In genomic region chr5:39270172-39270848, GRCh38 we compare ENCODE assay signal across 8 cellular contexts. TPM values are rescaled to one million over a fixed set of nuclear protein-coding genes. Genes with fewer than 3 reads are reported as not detected.
A peak's percentile ranks its signal among the peaks of the same experiment; 100 is the strongest.
DNase-seq lines count a peak whose midpoint lies in the region; ATAC-seq, FAIRE-seq and TF ChIP-seq lines count a peak whose summit lies in the region.
"Had no signal": no experiment of that assay in that cellular context is flagged by ENCODE, and none has a peak within 500 bp of the region (broad histone marks: within the 10 kb centered on the region; RNA-seq: fewer than 3 reads in every experiment).

No MANE protein-coding gene starts in this region.

- no peaks in the 10 kb centered on the region for H3K9me2 ChIP-seq in PC-3 (replicated peaks; ENCODE audit: low read length)

- FAIRE-seq in small intestine (lab: Jason Lieb, UNC): no peak

- ATAC-seq in GM19025 (IDR thresholded peaks at IDR 0.05; ENCODE audit: low read depth, unreplicated experiment) (peak; percentile 69), HG02943 (IDR thresholded peaks at IDR 0.05; ENCODE audit: low read depth, unreplicated experiment) (peak; percentile 67), PC-3 (no peak), T-helper 17 cell (no peak)

- no peaks in the 10 kb centered on the region for H3K36me3 Mint-ChIP-seq in T-helper 17 cell (ENCODE audit: low read depth)

- H3K27me3 Mint-ChIP-seq in T-helper 17 cell: no peaks in the 10 kb centered on the region

- no peaks in the 10 kb centered on the region for H4K20me1 ChIP-seq in PC-3 (ENCODE audit: low read length)

- TF ChIP-seq CTCF in PC-3 (conservative IDR thresholded peaks at IDR 0.05; ENCODE audit: low read depth, low read length): no peak

- H3K4me2 ChIP-seq in PC-3 (ENCODE audit: low read length): no peak overlapping the region

- H3F3A ChIP-seq in PC-3 (ENCODE audit: low read length, unreplicated experiment): no peaks in the 10 kb centered on the region

- no peaks in the 10 kb centered on the region for H3K27me3 ChIP-seq in PC-3 (ENCODE audit: low read length)
- no peaks in the 10 kb centered on the region for H3K27me3 ChIP-seq in small intestine (ENCODE audit: control insufficient read depth in 2 of 2, insufficient read depth in 2 of 2, low read length in 2 of 2)
- H3K27me3 ChIP-seq in SJCRH30: peaks cover 5% of the 10 kb centered on the region; the same call in 1 of the 2 replicates

- H3K27ac ChIP-seq in PC-3 (ENCODE audit: low read length) (no peak overlapping the region), small intestine (ENCODE audit: low read depth in 1 of 2, low read length in 1 of 2) (no peak overlapping the region), SJCRH30 (no peak overlapping the region)

- peaks cover 19% of the 10 kb centered on the region for H3K4me1 Mint-ChIP-seq in T-helper 17 cell

- no peaks in the 10 kb centered on the region for H3K36me3 ChIP-seq in PC-3 (ENCODE audit: low read depth, low read length)
- H3K36me3 ChIP-seq in small intestine (ENCODE audit: control insufficient read depth in 2 of 2, insufficient read depth in 2 of 2, low read length in 2 of 2): no peaks in the 10 kb centered on the region
- no peaks in the 10 kb centered on the region for H3K36me3 ChIP-seq in SJCRH30

- no peak overlapping the region for H3K9ac ChIP-seq in PC-3 (ENCODE audit: low read length)

- CTCF ChIA-PET in PC-3 (lab: Charles Lee): no interaction called here

- no TSS peak for BruUV-seq in PC-3 (replicated peaks; lab: Mats Ljungman, UMichigan)

- intact Hi-C loops in PC-3 (cut with micrococcal nuclease): no loop called here

- H3K9me3 ChIP-seq in PC-3 (ENCODE audit: low read length) (no peaks in the 10 kb centered on the region), small intestine (ENCODE audit: control insufficient read depth, low read depth) (no peaks in the 10 kb centered on the region), SJCRH30 (replicated peaks) (no peaks in the 10 kb centered on the region), T-helper 17 cell (ENCODE audit: control insufficient read depth, low read length, poor library complexity, severe bottlenecking) (no peaks in the 10 kb centered on the region)

- POLR2A ChIA-PET in PC-3 (lab: Charles Lee; ENCODE audit: unreplicated experiment): interaction anchor here (0.6 to 0.7 kb wide), 2 partner anchors 197 to 199 kb away, joined by 3 read pairs; no protein-coding TSS in a partner anchor

- H3K79me2 ChIP-seq in PC-3 (ENCODE audit: low read length): no peaks in the 10 kb centered on the region

- H2AFZ ChIP-seq in PC-3 (ENCODE audit: low read length): 0 out of 2 replicates have a peak overlapping the region, but pooled peaks have one; percentile 15

- no peak overlapping the region for H3K27ac Mint-ChIP-seq in T-helper 17 cell

- WGBS in small intestine, 3 donors: 67 to 76% (median 71%) methylated on average over 3 of the region's 3 CpGs

- H3K4me3 ChIP-seq in PC-3 (ENCODE audit: low read length) (no peak overlapping the region), small intestine (ENCODE audit: low read depth in 1 of 2, low read length in 2 of 2) (no peak overlapping the region), SJCRH30 (no peak overlapping the region)

- H3K4me3 Mint-ChIP-seq in T-helper 17 cell: no peak overlapping the region

- H3K4me1 ChIP-seq in PC-3 (ENCODE audit: insufficient read depth, low read length) (peaks cover 7% of the 10 kb centered on the region; the same call in 1 of the 2 replicates), small intestine (ENCODE audit: control insufficient read depth in 2 of 2, insufficient read depth in 1 of 2, low read depth in 1 of 2, low read length in 1 of 2) (no peaks in the 10 kb centered on the region), SJCRH30 (no peaks in the 10 kb centered on the region)

- DNase-seq in PC-3 (no peak), small intestine (peak; percentile 27), NCI-H2171 treated with DMSO at 0.1 percent for 48 hours (lab: John Stamatoyannopoulos, UW) (no peak), SJCRH30 (no peak), T-helper 17 cell (no peak)
- DNase-seq: central memory CD4-positive, alpha-beta T cell had no signal

RNA-seq across cellular contexts. Expression of gene FYB1, which starts 50.9 kb away (rescaled TPM):
- total RNA-seq in PC-3 (2014; rRNA removed): 0.81 and 1.1 TPM in 2 replicates
- polyA plus RNA-seq in small intestine: 10 to 100 TPM in 1 of 3 donors, 1 to 10 TPM in 2; 3.5 to 12.4 (median 3.6) TPM
- total RNA-seq in SJCRH30 (2014; rRNA removed; shearing (Covaris generic)): 0.05 TPM in 1 of 2 replicates, not detected in the other
- 100 to 1,000 TPM; 499 to 517 TPM for total RNA-seq in T-helper 17 cell

Comparison
In these comparisons a context has a peak if more than half of its experiments do, and no peak if none do; other contexts are left out.
1. ATAC-seq: peak in GM19025 (single experiment) and HG02943 (single experiment); none in PC-3 (single experiment) and T-helper 17 cell (single experiment).
2. RNA of gene FYB1, which starts 50.9 kb away (total RNA-seq): 499 to 517 TPM in T-helper 17 cell; 0.81 to 1.1 TPM in PC-3 and 0.05 TPM in SJCRH30; every median in the first group is over 100 times any median in the second.